In genomic region chrX:50606300-50606950, GRCh38 we compare ENCODE assay signal across 27 cellular contexts.
"Had no signal": no experiment of that assay in that cellular context is flagged by ENCODE, and none has a peak within 500 bp of the region (broad histone marks: within the 10 kb centered on the region; RNA-seq: fewer than 3 reads in every experiment).

No MANE protein-coding gene starts in this region.

- H3K9me3 ChIP-seq: ascending aorta, colonic mucosa, vagina had no signal

- H3K27ac Mint-ChIP-seq: activated CD4-positive, alpha-beta memory T cell treated with anti-CD3 and anti-CD28 coated beads for 36 hours; activated naive CD4-positive, alpha-beta T cell treated with anti-CD3 and anti-CD28 coated beads, Interleukin-2, amount 10 ng/mL, durations not matched to agents 7 days and 5 days; activated naive CD8-positive, alpha-beta T cell treated with anti-CD3 and anti-CD28 coated beads, Interleukin-2, amount 10 ng/mL, durations not matched to agents 7 days and 5 days; activated T-helper 1 cell treated with anti-CD3 and anti-CD28 coated beads, Interleukin-12 subunit alpha, Interleukin-12 subunit beta, Interleukin-2, Interleukin-4 antibody, amounts not matched to agents 30 ng/mL and 10 ng/mL and 1 ng/mL, durations not matched to agents 14 hours and 24 hours and 36 hours; brain; nephron; stimulated activated effector memory CD8-positive, alpha-beta T cell treated with anti-CD3 and anti-CD28 coated beads, Interleukin-12 subunit alpha, Interleukin-12 subunit beta, amount 100 ng/mL, for 72 hours; stimulated activated naive CD8-positive, alpha-beta T cell treated with anti-CD3 and anti-CD28 coated beads, Interleukin-15, Interleukin-2, amounts not matched to agents 100 ng/mL and 50 ng/mL, for 24 hours; type B pancreatic cell had no signal

- H3K4me1 ChIP-seq: ascending aorta, colonic mucosa, vagina had no signal

- H3K27ac ChIP-seq: ascending aorta, cardiac muscle cell, colonic mucosa, skin epidermis, vagina, VCaP had no signal

- H3K36me3 Mint-ChIP-seq: activated CD4-positive, alpha-beta memory T cell treated with anti-CD3 and anti-CD28 coated beads for 36 hours; activated naive CD4-positive, alpha-beta T cell treated with anti-CD3 and anti-CD28 coated beads, Interleukin-2, amount 10 ng/mL, durations not matched to agents 7 days and 5 days; activated naive CD8-positive, alpha-beta T cell treated with anti-CD3 and anti-CD28 coated beads, Interleukin-2, amount 10 ng/mL, durations not matched to agents 7 days and 5 days; brain; stimulated activated effector memory CD8-positive, alpha-beta T cell treated with anti-CD3 and anti-CD28 coated beads, Interleukin-12 subunit alpha, Interleukin-12 subunit beta, amount 100 ng/mL, for 72 hours; type B pancreatic cell had no signal

- H3K9me3 Mint-ChIP-seq: activated CD4-positive, alpha-beta memory T cell treated with anti-CD3 and anti-CD28 coated beads for 36 hours; activated naive CD4-positive, alpha-beta T cell treated with anti-CD3 and anti-CD28 coated beads, Interleukin-2, amount 10 ng/mL, durations not matched to agents 7 days and 5 days; activated naive CD8-positive, alpha-beta T cell treated with anti-CD3 and anti-CD28 coated beads, Interleukin-2, amount 10 ng/mL, durations not matched to agents 7 days and 5 days; activated T-helper 1 cell treated with anti-CD3 and anti-CD28 coated beads, Interleukin-12 subunit alpha, Interleukin-12 subunit beta, Interleukin-2, Interleukin-4 antibody, amounts not matched to agents 30 ng/mL and 10 ng/mL and 1 ng/mL, durations not matched to agents 14 hours and 24 hours and 36 hours; nephron; stimulated activated effector memory CD8-positive, alpha-beta T cell treated with anti-CD3 and anti-CD28 coated beads, Interleukin-12 subunit alpha, Interleukin-12 subunit beta, amount 100 ng/mL, for 72 hours; stimulated activated naive CD8-positive, alpha-beta T cell treated with anti-CD3 and anti-CD28 coated beads, Interleukin-15, Interleukin-2, amounts not matched to agents 100 ng/mL and 50 ng/mL, for 24 hours; type B pancreatic cell had no signal

- H3K36me3 ChIP-seq: ascending aorta, cardiac muscle cell, colonic mucosa, vagina had no signal

- H3K4me3 ChIP-seq: ascending aorta, cardiac muscle cell, colonic mucosa, skin epidermis, vagina had no signal

- H3K27me3 ChIP-seq: ascending aorta, cardiac muscle cell, colonic mucosa, vagina had no signal

- DNase-seq: activated CD4-positive, alpha-beta memory T cell treated with anti-CD3 and anti-CD28 coated beads for 36 hours; activated CD4-positive, alpha-beta T cell treated with anti-CD3 and anti-CD28 coated beads for 48 hours; activated CD8-positive, alpha-beta memory T cell treated with anti-CD3 and anti-CD28 coated beads, Interleukin-2, amount 50 U/mL, for 4 hours; activated effector memory CD4-positive, alpha-beta T cell treated with anti-CD3 and anti-CD28 coated beads, Interleukin-2, amount 50 U/mL, for 16 hours; activated naive CD4-positive, alpha-beta T cell treated with anti-CD3 and anti-CD28 coated beads, Interleukin-2, amount 10 ng/mL, durations not matched to agents 7 days and 5 days; activated naive CD8-positive, alpha-beta T cell treated with anti-CD3 and anti-CD28 coated beads, Interleukin-2, amount 10 ng/mL, durations not matched to agents 7 days and 5 days; activated T-cell treated with anti-CD3 and anti-CD28 coated beads, Interleukin-2, amount 50 U/mL, for 1 hour; cerebellar nuclear complex; colonic mucosa; effector CD8-positive, alpha-beta T cell; glutamatergic neuron; left cardiac atrium; left ventricle myocardium superior; stimulated activated CD4-positive, alpha-beta T cell treated with anti-CD3 and anti-CD28 coated beads, Interleukin-12 subunit alpha, Interleukin-12 subunit beta, amount 100 ng/mL, for 4 hours; stimulated activated CD4-positive, alpha-beta T cell treated with anti-CD3 and anti-CD28 coated beads, Interleukin-4, amount 100 ng/mL, for 24 hours; T-helper 9 cell had no signal

- H3K4me1 Mint-ChIP-seq: activated naive CD4-positive, alpha-beta T cell treated with anti-CD3 and anti-CD28 coated beads, Interleukin-2, amount 10 ng/mL, durations not matched to agents 7 days and 5 days; activated naive CD8-positive, alpha-beta T cell treated with anti-CD3 and anti-CD28 coated beads, Interleukin-2, amount 10 ng/mL, durations not matched to agents 7 days and 5 days; brain; nephron; stimulated activated effector memory CD8-positive, alpha-beta T cell treated with anti-CD3 and anti-CD28 coated beads, Interleukin-12 subunit alpha, Interleukin-12 subunit beta, amount 100 ng/mL, for 72 hours had no signal

- H3K27me3 Mint-ChIP-seq: activated naive CD4-positive, alpha-beta T cell treated with anti-CD3 and anti-CD28 coated beads, Interleukin-2, amount 10 ng/mL, durations not matched to agents 7 days and 5 days; activated naive CD8-positive, alpha-beta T cell treated with anti-CD3 and anti-CD28 coated beads, Interleukin-2, amount 10 ng/mL, durations not matched to agents 7 days and 5 days; stimulated activated naive CD8-positive, alpha-beta T cell treated with anti-CD3 and anti-CD28 coated beads, Interleukin-15, Interleukin-2, amounts not matched to agents 100 ng/mL and 50 ng/mL, for 24 hours; type B pancreatic cell had no signal

- H3K4me3 Mint-ChIP-seq: activated CD4-positive, alpha-beta memory T cell treated with anti-CD3 and anti-CD28 coated beads for 36 hours; activated naive CD4-positive, alpha-beta T cell treated with anti-CD3 and anti-CD28 coated beads, Interleukin-2, amount 10 ng/mL, durations not matched to agents 7 days and 5 days; activated naive CD8-positive, alpha-beta T cell treated with anti-CD3 and anti-CD28 coated beads, Interleukin-2, amount 10 ng/mL, durations not matched to agents 7 days and 5 days; activated T-helper 1 cell treated with anti-CD3 and anti-CD28 coated beads, Interleukin-12 subunit alpha, Interleukin-12 subunit beta, Interleukin-2, Interleukin-4 antibody, amounts not matched to agents 30 ng/mL and 10 ng/mL and 1 ng/mL, durations not matched to agents 14 hours and 24 hours and 36 hours; brain; nephron; stimulated activated effector memory CD8-positive, alpha-beta T cell treated with anti-CD3 and anti-CD28 coated beads, Interleukin-12 subunit alpha, Interleukin-12 subunit beta, amount 100 ng/mL, for 72 hours; stimulated activated naive CD8-positive, alpha-beta T cell treated with anti-CD3 and anti-CD28 coated beads, Interleukin-15, Interleukin-2, amounts not matched to agents 100 ng/mL and 50 ng/mL, for 24 hours; type B pancreatic cell had no signal
